In the genomic region with DNA sequence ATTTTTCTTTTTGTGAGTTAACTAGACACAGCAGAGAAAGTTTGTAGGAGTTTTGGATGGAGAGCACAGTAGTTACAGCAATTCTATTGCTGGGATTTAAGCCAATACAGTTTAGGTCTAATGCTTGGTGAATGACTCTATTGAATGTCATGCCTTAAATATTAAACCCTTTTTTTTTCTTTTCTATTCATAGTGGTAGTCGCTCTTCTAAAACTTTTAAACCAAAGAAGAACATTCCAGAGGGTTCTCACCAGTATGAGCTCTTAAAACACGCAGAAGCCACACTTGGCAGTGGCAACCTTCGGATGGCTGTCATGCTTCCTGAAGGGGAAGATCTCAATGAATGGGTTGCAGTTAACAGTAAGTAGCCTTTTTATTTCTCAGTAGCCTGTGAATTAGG, we compare ENCODE assay signal across 1 cellular context.
TF ChIP-seq lines count a peak whose summit lies in the region.

No MANE protein-coding gene starts in this region.

TF ChIP-seq in IMR-90, 13 proteins besides CTCF, POLR2A, EP300 and RAD21 (continued from another document):
- TF ChIP-seq MXI1 (IDR thresholded peaks at IDR 0.05; ENCODE audit: borderline replicate concordance, low read depth, low read length) (no peak), CEBPB (IDR thresholded peaks at IDR 0.05; ENCODE audit: low read depth, low read length) (no peak), NFE2L2 (IDR thresholded peaks at IDR 0.05; ENCODE audit: low read depth, low read length) (no peak), RFX5 (IDR thresholded peaks at IDR 0.05; ENCODE audit: low read depth, low read length) (no peak), SMC3 (IDR thresholded peaks at IDR 0.05; ENCODE audit: low read depth, low read length) (no peak), MAZ (IDR thresholded peaks at IDR 0.05; ENCODE audit: borderline replicate concordance, low read depth, low read length) (no peak), MAFK (IDR thresholded peaks at IDR 0.05; ENCODE audit: low read depth, low read length) (no peak), RCOR1 (IDR thresholded peaks at IDR 0.05; ENCODE audit: insufficient replicate concordance, low read length) (no peak), BHLHE40 (IDR thresholded peaks at IDR 0.05; ENCODE audit: low read depth, low read length) (no peak), CHD1 (IDR thresholded peaks at IDR 0.05; ENCODE audit: low read depth, low read length) (no peak)
- TF ChIP-seq, protein P1, sequence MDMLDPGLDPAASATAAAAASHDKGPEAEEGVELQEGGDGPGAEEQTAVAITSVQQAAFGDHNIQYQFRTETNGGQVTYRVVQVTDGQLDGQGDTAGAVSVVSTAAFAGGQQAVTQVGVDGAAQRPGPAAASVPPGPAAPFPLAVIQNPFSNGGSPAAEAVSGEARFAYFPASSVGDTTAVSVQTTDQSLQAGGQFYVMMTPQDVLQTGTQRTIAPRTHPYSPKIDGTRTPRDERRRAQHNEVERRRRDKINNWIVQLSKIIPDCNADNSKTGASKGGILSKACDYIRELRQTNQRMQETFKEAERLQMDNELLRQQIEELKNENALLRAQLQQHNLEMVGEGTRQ (IDR thresholded peaks at IDR 0.05; ENCODE audit: low read depth, low read length): no peak
- TF ChIP-seq, protein P2, sequence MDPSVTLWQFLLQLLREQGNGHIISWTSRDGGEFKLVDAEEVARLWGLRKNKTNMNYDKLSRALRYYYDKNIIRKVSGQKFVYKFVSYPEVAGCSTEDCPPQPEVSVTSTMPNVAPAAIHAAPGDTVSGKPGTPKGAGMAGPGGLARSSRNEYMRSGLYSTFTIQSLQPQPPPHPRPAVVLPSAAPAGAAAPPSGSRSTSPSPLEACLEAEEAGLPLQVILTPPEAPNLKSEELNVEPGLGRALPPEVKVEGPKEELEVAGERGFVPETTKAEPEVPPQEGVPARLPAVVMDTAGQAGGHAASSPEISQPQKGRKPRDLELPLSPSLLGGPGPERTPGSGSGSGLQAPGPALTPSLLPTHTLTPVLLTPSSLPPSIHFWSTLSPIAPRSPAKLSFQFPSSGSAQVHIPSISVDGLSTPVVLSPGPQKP (IDR thresholded peaks at IDR 0.05; ENCODE audit: borderline replicate concordance, low read depth, low read length): no peak
